Comparison of ENCODE assay signal across 9 cellular contexts in the genomic region with DNA sequence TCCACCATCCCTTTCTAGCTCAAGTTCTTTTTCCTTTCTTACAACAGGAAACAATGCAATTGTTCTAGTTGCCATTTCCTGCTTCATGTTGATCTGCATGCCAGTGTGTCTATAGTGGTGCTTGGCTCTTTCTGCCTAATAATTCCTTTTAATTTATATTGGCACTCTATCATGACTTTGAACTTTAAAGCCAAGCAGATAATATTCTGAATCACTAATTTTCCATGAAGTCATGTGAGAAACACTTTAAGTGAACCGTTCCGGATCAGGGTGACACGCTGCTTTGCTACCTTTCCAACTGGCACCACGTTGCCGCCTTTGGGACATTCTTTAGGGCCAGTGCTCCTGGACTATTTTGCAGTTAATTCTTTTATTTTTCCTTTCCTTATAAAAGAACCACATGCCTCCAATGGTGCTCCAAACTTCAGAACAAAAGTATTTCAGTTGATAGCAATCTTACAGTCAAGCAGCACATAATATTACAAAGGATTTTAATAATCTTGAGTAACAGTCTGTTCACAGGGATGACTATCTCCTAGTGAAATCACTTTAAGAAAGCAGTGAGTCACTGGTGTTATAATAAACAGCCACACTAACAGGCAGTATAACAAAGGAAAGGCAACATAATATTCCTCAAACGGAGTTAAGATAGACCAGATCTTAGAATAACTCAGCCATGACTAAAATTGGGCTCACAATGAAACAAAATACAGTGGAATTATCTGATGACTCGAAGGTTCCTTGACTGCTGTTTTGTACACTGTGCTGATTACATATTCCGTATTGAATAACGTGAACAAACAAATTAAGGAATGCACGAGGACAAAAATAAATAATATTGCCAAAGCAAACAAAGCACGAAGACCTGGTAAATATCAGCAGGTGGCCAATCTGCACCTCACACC. TPM values are rescaled to one million over a fixed set of nuclear protein-coding genes. Genes with fewer than 3 reads are reported as not detected.
DNase-seq lines count a peak whose midpoint lies in the region; FAIRE-seq and TF ChIP-seq lines count a peak whose summit lies in the region.
"Had no signal": no experiment of that assay in that cellular context is flagged by ENCODE, and none has a peak within 500 bp of the region (broad histone marks: within the 10 kb centered on the region; RNA-seq: fewer than 3 reads in every experiment).

No MANE protein-coding gene starts in this region.

- no peaks in the 10 kb centered on the region for H3K27me3 Mint-ChIP-seq in progenitor cell of endocrine pancreas

- peaks cover 24% of the 10 kb centered on the region for H3K36me3 Mint-ChIP-seq in progenitor cell of endocrine pancreas (ENCODE audit: insufficient read depth)

- peak; percentile 15 for DNase-seq in NCI-H2196 treated with DMSO at 0.1 percent for 48 hours (lab: John Stamatoyannopoulos, UW; ENCODE audit: unreplicated experiment)
- DNase-seq in epithelial cell of prostate (ENCODE audit: low read depth, low spot score) = peak; percentile 81
- DNase-seq in progenitor cell of endocrine pancreas (ENCODE audit: low spot score, unreplicated experiment) = no peak
- no peak for DNase-seq in GM12891 (ENCODE audit: insufficient read length, low spot score)
- no peak for DNase-seq in NCI-H187 (lab: John Stamatoyannopoulos, UW)
- no peak for DNase-seq in DMS153 treated with DMSO at 0.1 percent for 48 hours (lab: John Stamatoyannopoulos, UW; ENCODE audit: unreplicated experiment)
- no peak for DNase-seq in cortex of kidney (lab: John Stamatoyannopoulos, UW)

- H3K27ac ChIP-seq in epithelial cell of prostate = peak overlapping the region; percentile 88

- peaks cover 7% of the 10 kb centered on the region for H3K9me3 Mint-ChIP-seq in progenitor cell of endocrine pancreas (ENCODE audit: low read depth)

- no peak overlapping the region for H3K4me3 Mint-ChIP-seq in progenitor cell of endocrine pancreas (ENCODE audit: low read depth)

- peak overlapping the region; percentile 31 for H3K27ac Mint-ChIP-seq in progenitor cell of endocrine pancreas

- peaks cover 38% of the 10 kb centered on the region for H3K4me1 Mint-ChIP-seq in progenitor cell of endocrine pancreas (ENCODE audit: low read depth)

- no peak for TF ChIP-seq CTCF in progenitor cell of endocrine pancreas (IDR thresholded peaks at IDR 0.05; ENCODE audit: unreplicated experiment)

- TF ChIP-seq POLR2A in GM12891 (IDR thresholded peaks at IDR 0.05; ENCODE audit: low read depth, low read length) = no peak

- FAIRE-seq in G401.6 (lab: Jason Lieb, UNC) (peak; percentile 11), GM12891 (lab: Jason Lieb, UNC) (no peak)
- FAIRE-seq: colon had no signal

TF ChIP-seq in GM12891, 5 proteins besides CTCF, POLR2A, EP300 and RAD21:
- TF ChIP-seq TAF1 (IDR thresholded peaks at IDR 0.05; ENCODE audit: low read depth, low read length) (no peak), PAX5 (IDR thresholded peaks at IDR 0.05; ENCODE audit: insufficient read depth, low read length, severe bottlenecking) (no peak), SPI1 (IDR thresholded peaks at IDR 0.05; ENCODE audit: low read depth, low read length) (no peak), POU2F2 (IDR thresholded peaks at IDR 0.05; ENCODE audit: low read depth, low read length) (no peak), POLR2AphosphoS5 (IDR thresholded peaks at IDR 0.05; ENCODE audit: low read depth, low read length) (no peak)

RNA-seq across cellular contexts. Expression of gene BLOC1S5, which starts 19.0 kb away (rescaled TPM):
- total RNA-seq in progenitor cell of endocrine pancreas = 24.4 and 26.4 TPM in 2 replicates
- 7.6 TPM for polyA plus RNA-seq in GM12891 (2012; ENCODE audit: low read depth, missing spikeins)

RNA-seq across cellular contexts. Expression of gene EEF1E1, which starts 19.1 kb away (rescaled TPM):
- total RNA-seq in progenitor cell of endocrine pancreas = 35.8 and 43.3 TPM in 2 replicates
- polyA plus RNA-seq in GM12891 (2012; ENCODE audit: low read depth, missing spikeins) = 51.6 TPM

Comparison
In these comparisons a context has a peak if more than half of its experiments do, and no peak if none do; other contexts are left out.
1. DNase-seq: peak in NCI-H2196 treated with DMSO at 0.1 percent for 48 hours (single experiment) and epithelial cell of prostate (single experiment); none in progenitor cell of endocrine pancreas (single experiment), GM12891 (single experiment), NCI-H187 (0 of 2), DMS153 treated with DMSO at 0.1 percent for 48 hours (single experiment) and cortex of kidney (single experiment).